7 cellular contexts compared by ENCODE assay signal in genomic region chr13:45046445-45046844, GRCh38. TPM values are rescaled to one million over a fixed set of nuclear protein-coding genes. Genes with fewer than 3 reads are reported as not detected.
DNase-seq lines count a peak whose midpoint lies in the region; ATAC-seq and TF ChIP-seq lines count a peak whose summit lies in the region.

No MANE protein-coding gene starts in this region.

- CTCF ChIA-PET in PC-9 (lab: Charles Lee), result interaction anchor here (0.6 to 2.9 kb wide), 8 partner anchors 14 to 1120 kb away, joined by 3 to 29 read pairs (median 6); no protein-coding TSS in a partner anchor

- no peak overlapping the region; the same call in 1 of the 2 replicates for H3K4me3 ChIP-seq in PC-9

- peak overlapping the region; percentile 85 for H3K4me3 Mint-ChIP-seq in endothelial cell (ENCODE audit: unreplicated experiment)
- H3K4me3 Mint-ChIP-seq in progenitor cell of endocrine pancreas (ENCODE audit: low read depth), result peak overlapping the region; percentile 83

- peaks cover under 1% of the 10 kb centered on the region for H3K36me3 Mint-ChIP-seq in endothelial cell (ENCODE audit: low read depth, unreplicated experiment)
- H3K36me3 Mint-ChIP-seq in progenitor cell of endocrine pancreas (ENCODE audit: insufficient read depth), result no peaks in the 10 kb centered on the region

- H2AFZ ChIP-seq in PC-9, result peak overlapping the region; percentile 62; the same call in 1 of the 2 replicates

- no peaks in the 10 kb centered on the region for H3K79me2 ChIP-seq in PC-9 (ENCODE audit: low read depth)

- no peaks in the 10 kb centered on the region for H3K9me3 ChIP-seq in PC-9 (ENCODE audit: insufficient read depth, low read depth)

- H3K4me1 Mint-ChIP-seq in endothelial cell (ENCODE audit: unreplicated experiment) (peaks cover 4% of the 10 kb centered on the region), progenitor cell of endocrine pancreas (ENCODE audit: low read depth) (peaks cover 5% of the 10 kb centered on the region)

- H3K27me3 Mint-ChIP-seq in endothelial cell (ENCODE audit: unreplicated experiment), result peaks cover 2% of the 10 kb centered on the region
- peaks cover 27% of the 10 kb centered on the region for H3K27me3 Mint-ChIP-seq in progenitor cell of endocrine pancreas

- POLR2A ChIA-PET in PC-9 (lab: Charles Lee; ENCODE audit: unreplicated experiment), result interaction anchor here (0.7 kb wide), 1 partner anchor 295 kb away, joined by 3 read pairs; no protein-coding TSS in a partner anchor

- no peaks in the 10 kb centered on the region for H3F3A ChIP-seq in PC-9 (ENCODE audit: insufficient read depth, low read depth)

- H3K36me3 ChIP-seq in PC-9 (ENCODE audit: low read depth), result no peaks in the 10 kb centered on the region

- DNase-seq in G401 (ENCODE audit: low spot score) (peak; percentile 39), PC-9 (no peak), endothelial cell (ENCODE audit: low spot score) (no peak), progenitor cell of endocrine pancreas (ENCODE audit: low spot score, unreplicated experiment) (no peak)

- no peaks in the 10 kb centered on the region for H3K9me2 ChIP-seq in PC-9 (ENCODE audit: insufficient read depth)

- peak overlapping the region; percentile 66 for H3K4me2 ChIP-seq in PC-9

- ATAC-seq in HG03108 (IDR thresholded peaks at IDR 0.05; ENCODE audit: unreplicated experiment) (no peak), HG02840 (IDR thresholded peaks at IDR 0.05; ENCODE audit: low FRiP score, unreplicated experiment) (no peak), GM18907 (IDR thresholded peaks at IDR 0.05; ENCODE audit: unreplicated experiment) (no peak)

- H3K27ac Mint-ChIP-seq in endothelial cell (ENCODE audit: unreplicated experiment) (no peak overlapping the region), progenitor cell of endocrine pancreas (no peak overlapping the region)

- intact Hi-C loops in PC-9 (cut with micrococcal nuclease; ENCODE audit: unreplicated experiment), result loop anchor here (5.0 kb wide), 1 partner anchor 161 kb away; no protein-coding TSS in a partner anchor

- no TSS peak for BruUV-seq in PC-9 (replicated peaks; lab: Mats Ljungman, UMichigan)

- no peak overlapping the region for H3K27ac ChIP-seq in PC-9

- H3K27me3 ChIP-seq in PC-9 (ENCODE audit: insufficient read depth, low read depth), result no peaks in the 10 kb centered on the region

- H3K4me1 ChIP-seq in PC-9 (replicated peaks; ENCODE audit: insufficient read depth), result no peaks in the 10 kb centered on the region

- H3K9me3 Mint-ChIP-seq in endothelial cell (ENCODE audit: unreplicated experiment), result no peaks in the 10 kb centered on the region
- no peaks in the 10 kb centered on the region for H3K9me3 Mint-ChIP-seq in progenitor cell of endocrine pancreas (ENCODE audit: low read depth)

- in situ Hi-C loops in G401 (cut with HindIII; ENCODE audit: low sequenced_read_pairs), result loop anchor here (25.0 kb wide), 1 partner anchor 241 kb away; no protein-coding TSS in a partner anchor

- H4K20me1 ChIP-seq in PC-9 (ENCODE audit: insufficient read depth), result no peaks in the 10 kb centered on the region

- TF ChIP-seq CTCF in PC-9 (conservative IDR thresholded peaks at IDR 0.05), result no peak
- no peak for TF ChIP-seq CTCF in endothelial cell (IDR thresholded peaks at IDR 0.05; ENCODE audit: unreplicated experiment)
- TF ChIP-seq CTCF in progenitor cell of endocrine pancreas (IDR thresholded peaks at IDR 0.05; ENCODE audit: unreplicated experiment), result no peak

RNA-seq across cellular contexts. Expression of gene GPALPP1, which starts 57.1 kb away (rescaled TPM):
- 26.4 and 37.0 TPM in 2 replicates for total RNA-seq in G401 (2014; rRNA removed; shearing (Covaris generic))
- 36.4 and 42.2 TPM in 2 replicates for total RNA-seq in PC-9 (2021)
- total RNA-seq in endothelial cell (ENCODE audit: unreplicated experiment), result 26.1 TPM
- total RNA-seq in progenitor cell of endocrine pancreas, result 28.9 and 32.7 TPM in 2 replicates

RNA-seq across cellular contexts. Expression of gene NUFIP1, which starts 57.2 kb away (rescaled TPM):
- 10.1 and 10.6 TPM in 2 replicates for total RNA-seq in G401 (2014; rRNA removed; shearing (Covaris generic))
- 6.7 and 7.3 TPM in 2 replicates for total RNA-seq in PC-9 (2021)
- 7.0 TPM for total RNA-seq in endothelial cell (ENCODE audit: unreplicated experiment)
- total RNA-seq in progenitor cell of endocrine pancreas, result 8.4 and 8.8 TPM in 2 replicates
